In genomic region chr13:86269511-86269910, GRCh38 we compare ENCODE assay signal across 24 cellular contexts.
"Had no signal": no experiment of that assay in that cellular context is flagged by ENCODE, and none has a peak within 500 bp of the region (broad histone marks: within the 10 kb centered on the region; RNA-seq: fewer than 3 reads in every experiment).

No MANE protein-coding gene starts in this region.

- H3K27me3 Mint-ChIP-seq: effector memory CD8-positive, alpha-beta T cell; memory B cell; natural killer cell treated with Interleukin-12 subunit alpha and Interleukin-12 subunit beta and Interleukin-15 and Interleukin-18, amount 100 ng/mL, for 72 hours; type B pancreatic cell had no signal

- H3K4me1 ChIP-seq: gastrocnemius medialis, neural progenitor cell, parathyroid adenoma, prostate gland, right atrium auricular region, stomach, thyroid gland had no signal

- H3K27ac ChIP-seq: epithelial cell of prostate, gastrocnemius medialis, neural progenitor cell, parathyroid adenoma, prostate gland, right atrium auricular region, stomach, thyroid gland had no signal

- H3K4me3 ChIP-seq: gastrocnemius medialis, lung, neural progenitor cell, prostate gland, right atrium auricular region, stomach, thyroid gland had no signal

- H3K27ac Mint-ChIP-seq: effector memory CD8-positive, alpha-beta T cell; memory B cell; natural killer cell treated with Interleukin-12 subunit alpha and Interleukin-12 subunit beta and Interleukin-15 and Interleukin-18, amount 100 ng/mL, for 72 hours; neural progenitor cell; stimulated activated effector memory CD8-positive, alpha-beta T cell treated with anti-CD3 and anti-CD28 coated beads, Interleukin-12 subunit alpha, Interleukin-12 subunit beta, amount 100 ng/mL, for 72 hours; type B pancreatic cell had no signal

- H3K9me3 ChIP-seq: gastrocnemius medialis, prostate gland, right atrium auricular region, thyroid gland had no signal

- H3K4me3 Mint-ChIP-seq: effector memory CD8-positive, alpha-beta T cell; memory B cell; natural killer cell treated with Interleukin-12 subunit alpha and Interleukin-12 subunit beta and Interleukin-15 and Interleukin-18, amount 100 ng/mL, for 72 hours; neural progenitor cell; stimulated activated effector memory CD8-positive, alpha-beta T cell treated with anti-CD3 and anti-CD28 coated beads, Interleukin-12 subunit alpha, Interleukin-12 subunit beta, amount 100 ng/mL, for 72 hours; type B pancreatic cell had no signal

- H3K36me3 Mint-ChIP-seq: memory B cell; natural killer cell treated with Interleukin-12 subunit alpha and Interleukin-12 subunit beta and Interleukin-15 and Interleukin-18, amount 100 ng/mL, for 72 hours; stimulated activated effector memory CD8-positive, alpha-beta T cell treated with anti-CD3 and anti-CD28 coated beads, Interleukin-12 subunit alpha, Interleukin-12 subunit beta, amount 100 ng/mL, for 72 hours; type B pancreatic cell had no signal

- H2AFZ ChIP-seq: neural progenitor cell, parathyroid adenoma had no signal

- DNase-seq: cortex of kidney; effector memory CD8-positive, alpha-beta T cell; foreskin fibroblast; gastrocnemius medialis; head of caudate nucleus; kidney; stimulated activated CD4-positive, alpha-beta T cell treated with anti-CD3 and anti-CD28 coated beads, Interleukin-2, amount 100 ng/mL, for 24 hours; stimulated activated CD4-positive, alpha-beta T cell treated with anti-CD3 and anti-CD28 coated beads, Interleukin-4, amount 100 ng/mL, for 24 hours; stimulated activated naive CD4-positive, alpha-beta T cell treated with Interleukin-2 at 50 U/mL for 16 hours; stomach; thyroid gland had no signal

- H3K27me3 ChIP-seq: gastrocnemius medialis, neural progenitor cell, right atrium auricular region, stomach, thyroid gland had no signal

- H3K79me2 ChIP-seq: parathyroid adenoma had no signal

- H3K9ac ChIP-seq: neural progenitor cell, parathyroid adenoma had no signal

- H3K36me3 ChIP-seq: gastrocnemius medialis, neural progenitor cell, prostate gland, right atrium auricular region, stomach, thyroid gland had no signal

- H3K4me2 ChIP-seq: neural progenitor cell had no signal

- H3K9me3 Mint-ChIP-seq: effector memory CD8-positive, alpha-beta T cell; memory B cell; neural progenitor cell; stimulated activated effector memory CD8-positive, alpha-beta T cell treated with anti-CD3 and anti-CD28 coated beads, Interleukin-12 subunit alpha, Interleukin-12 subunit beta, amount 100 ng/mL, for 72 hours; type B pancreatic cell had no signal

- ATAC-seq: effector memory CD8-positive, alpha-beta T cell; esophagus mucosa; gastrocnemius medialis; left lobe of liver; natural killer cell treated with Interleukin-12 subunit alpha and Interleukin-12 subunit beta and Interleukin-15 and Interleukin-18, amount 100 ng/mL, for 72 hours; sciatic nerve; stimulated activated effector memory CD8-positive, alpha-beta T cell treated with anti-CD3 and anti-CD28 coated beads, Interleukin-12 subunit alpha, Interleukin-12 subunit beta, amount 100 ng/mL, for 72 hours had no signal

- H3K4me1 Mint-ChIP-seq: memory B cell; neural progenitor cell; stimulated activated effector memory CD8-positive, alpha-beta T cell treated with anti-CD3 and anti-CD28 coated beads, Interleukin-12 subunit alpha, Interleukin-12 subunit beta, amount 100 ng/mL, for 72 hours had no signal
